ENCODE assay signal across 19 cellular contexts in genomic region chr10:45160266-45160665, GRCh38.
DNase-seq lines count a peak whose midpoint lies in the region; ATAC-seq, FAIRE-seq and TF ChIP-seq lines count a peak whose summit lies in the region.
"Had no signal": no experiment of that assay in that cellular context is flagged by ENCODE, and none has a peak within 500 bp of the region (broad histone marks: within the 10 kb centered on the region; RNA-seq: fewer than 3 reads in every experiment).

No MANE protein-coding gene starts in this region.

- no peak for TF ChIP-seq EP300 in K562 (IDR thresholded peaks at IDR 0.05; ENCODE audit: low read length)

- no peak for TF ChIP-seq RAD21 in K562 (CRISPR knock-in tag; conservative IDR thresholded peaks at IDR 0.05 in 1 of 2, IDR thresholded peaks at IDR 0.05 in 1 of 2)

- no peaks in the 10 kb centered on the region for H3K9me3 ChIP-seq in K562 (replicated peaks; ENCODE audit: control insufficient read depth, insufficient read depth, low read depth, low read length)
- H3K9me3 ChIP-seq: colonic mucosa, pancreas, tibial nerve had no signal

- TF ChIP-seq POLR2A in K562 (conservative IDR thresholded peaks at IDR 0.05) = no peak

- in situ Hi-C loops in K562 (cut with MboI) = no loop called here

- H3K79me2 ChIP-seq in K562 (ENCODE audit: control insufficient read depth, insufficient read depth, low read length) = no peaks in the 10 kb centered on the region

- FAIRE-seq in HTR-8/SVneo (lab: Jason Lieb, UNC) (peak; percentile 92), K562 (lab: Jason Lieb, UNC) (no peak), urothelium cell line (lab: Jason Lieb, UNC) (peak; percentile 96)
- FAIRE-seq: pancreas, small intestine had no signal

- ATAC-seq in K562 = no peak
- ATAC-seq in Right ventricle myocardium superior (ENCODE audit: poor library complexity) = no peak
- ATAC-seq: pancreas; stimulated activated memory B cell treated with anti-CD40 and anti-IgM and Interleukin-4, amounts not matched to agents 10 μg/mL and 1 μg/mL and 100 μg/mL, for 72 hours; T-helper 17 cell; WTC11 had no signal

- H3K36me3 ChIP-seq in K562 (ENCODE audit: control insufficient read depth, insufficient read depth, low read length) = no peaks in the 10 kb centered on the region
- H3K36me3 ChIP-seq: colonic mucosa, pancreas, tibial nerve had no signal

- no peak overlapping the region for H3K4me2 ChIP-seq in K562 (ENCODE audit: insufficient read depth, low read length)

- DNase-seq in HTR-8/SVneo (ENCODE audit: insufficient read length, low spot score) = no peak
- DNase-seq in K562 (ENCODE audit: extremely low read depth in 1 of 4, low spot score in 3 of 4) = no peak
- DNase-seq in fibroblast of the aortic adventitia (ENCODE audit: low read depth) = peak; percentile 8
- no peak for DNase-seq in urothelium cell line (ENCODE audit: low spot score)
- DNase-seq in stimulated activated CD8-positive, alpha-beta memory T cell treated with anti-CD3 and anti-CD28 coated beads, Interleukin-4, amount 100 ng/mL, for 48 hours = no peak
- no peak for DNase-seq in COLO668 (lab: John Stamatoyannopoulos, UW; ENCODE audit: unreplicated experiment)
- DNase-seq in Right ventricle myocardium superior = no peak
- DNase-seq: activated effector memory CD4-positive, alpha-beta T cell treated with Interleukin-2 at 50 U/mL for 16 hours; amygdala; colonic mucosa; KG1; NCI-H1417; pancreas; small intestine; T-helper 17 cell had no signal

- 0% methylated on average over 1 of the region's 1 CpG for WGBS in K562 (ENCODE audit: insufficient coverage, low coverage, missing lambda C conversion rate)

- POLR2A ChIA-PET in K562 (lab: Yijun Ruan, JAX) = no interaction called here

- no peak overlapping the region for H2AFZ ChIP-seq in K562 (ENCODE audit: low read depth, low read length)

- no peak overlapping the region for H3K9ac ChIP-seq in K562 (ENCODE audit: insufficient read depth in 1 of 2, low read depth in 2 of 2, low read length in 2 of 2)

- H3K9me1 ChIP-seq in K562 (ENCODE audit: control insufficient read depth, insufficient read depth, low read length) = no peaks in the 10 kb centered on the region

- CTCF ChIA-PET in K562 (lab: Yijun Ruan, JAX; ENCODE audit: low intra/inter-chr PET ratio) = no interaction called here

- intact Hi-C loops in K562 (cut with micrococcal nuclease) = no loop called here
- intact Hi-C loops in Right ventricle myocardium superior (cut with DNase I) = no loop called here

- no peak overlapping the region for H3K4me3 ChIP-seq in K562
- H3K4me3 ChIP-seq in fibroblast of the aortic adventitia (ENCODE audit: low read depth, low read length) = no peak overlapping the region
- H3K4me3 ChIP-seq: colonic mucosa, pancreas, tibial nerve had no signal

- H4K20me1 ChIP-seq in K562 (replicated peaks; ENCODE audit: control insufficient read depth, insufficient read depth, low read length) = no peaks in the 10 kb centered on the region; the same call in 1 of the 2 replicates

- H3K27me3 ChIP-seq in K562 (ENCODE audit: control insufficient read depth in 2 of 2, insufficient read depth in 2 of 2, low read length in 2 of 2) = no peaks in the 10 kb centered on the region
- H3K27me3 ChIP-seq: colonic mucosa, pancreas, tibial nerve had no signal

- peaks cover 0 to 2% of the 10 kb centered on the region in 2 experiments; a peak in 1 of 5 replicates for H3K4me1 ChIP-seq in K562 (replicated peaks in 1 of 2; ENCODE audit: control insufficient read depth in 2 of 2, insufficient read depth in 2 of 2, low read length in 2 of 2)
- H3K4me1 ChIP-seq: colonic mucosa, pancreas, tibial nerve had no signal

- no TSS peak for BruUV-seq in K562 (replicated peaks; lab: Mats Ljungman, UMichigan)

- TF ChIP-seq CTCF in K562 (IDR thresholded peaks at IDR 0.05 in 2 of 3, conservative IDR thresholded peaks at IDR 0.05 in 1 of 3; ENCODE audit: insufficient read depth in 2 of 3, low read depth in 1 of 3, low read length in 3 of 3) = no peak
- no peak for TF ChIP-seq CTCF in fibroblast of the aortic adventitia (IDR thresholded peaks at IDR 0.05; ENCODE audit: insufficient read depth, low read length)

- H3K27ac ChIP-seq in K562 (ENCODE audit: extremely low read depth, low read depth, low read length) = no peak overlapping the region
- H3K27ac ChIP-seq: C4-2B, colonic mucosa, pancreas, tibial nerve had no signal

TF ChIP-seq in K562, 482 proteins besides CTCF, POLR2A, EP300 and RAD21 (continues in another document):
- no peak for TF ChIP-seq CC2D1A (IDR thresholded peaks at IDR 0.05)
- TF ChIP-seq FOSL1 (tag; conservative IDR thresholded peaks at IDR 0.05) = peak; percentile 70
- TF ChIP-seq POLR2AphosphoS5 (IDR thresholded peaks at IDR 0.05; ENCODE audit: control insufficient read depth, insufficient read depth, low read depth, low read length) = no peak
- TF ChIP-seq ETV6 (IDR thresholded peaks at IDR 0.05; ENCODE audit: borderline replicate concordance in 1 of 2, low read depth in 2 of 2, low read length in 1 of 2) = no peak
- TF ChIP-seq ETV6 (CRISPR knock-in tag; IDR thresholded peaks at IDR 0.05; ENCODE audit: borderline replicate concordance) = no peak
- no peak for TF ChIP-seq JUND (IDR thresholded peaks at IDR 0.05; ENCODE audit: borderline replicate concordance, low read depth, low read length)
- 0 out of 3 replicates have a peak, but pooled peaks have one; percentile 19 for TF ChIP-seq JUND (tag; IDR thresholded peaks at IDR 0.05; ENCODE audit: borderline replicate concordance, low read depth, low read length)
- TF ChIP-seq LARP7 (IDR thresholded peaks at IDR 0.05) = no peak
- TF ChIP-seq NCOR1 (IDR thresholded peaks at IDR 0.05) = no peak
- no peak for TF ChIP-seq SETDB1 (IDR thresholded peaks at IDR 0.05; ENCODE audit: low read length)
- TF ChIP-seq, protein P1, sequence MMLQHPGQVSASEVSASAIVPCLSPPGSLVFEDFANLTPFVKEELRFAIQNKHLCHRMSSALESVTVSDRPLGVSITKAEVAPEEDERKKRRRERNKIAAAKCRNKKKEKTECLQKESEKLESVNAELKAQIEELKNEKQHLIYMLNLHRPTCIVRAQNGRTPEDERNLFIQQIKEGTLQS (IDR thresholded peaks at IDR 0.05) = peak; percentile 46
- TF ChIP-seq, protein P1 (CRISPR knock-in tag; conservative IDR thresholded peaks at IDR 0.05) = no peak
- TF ChIP-seq LCOR (CRISPR knock-in tag; IDR thresholded peaks at IDR 0.05) = no peak
- no peak for TF ChIP-seq POLR2H (tag; IDR thresholded peaks at IDR 0.05; ENCODE audit: low read depth)
- TF ChIP-seq ZNF644 (tag; IDR thresholded peaks at IDR 0.05; ENCODE audit: low read depth) = no peak
- TF ChIP-seq MYBL2 (IDR thresholded peaks at IDR 0.05; ENCODE audit: low read depth) = no peak
- TF ChIP-seq MYBL2 (CRISPR knock-in tag; IDR thresholded peaks at IDR 0.05; ENCODE audit: borderline replicate concordance) = no peak
- TF ChIP-seq ZFP30 (CRISPR knock-in tag; IDR thresholded peaks at IDR 0.05; ENCODE audit: borderline replicate concordance) = no peak
- TF ChIP-seq PML (IDR thresholded peaks at IDR 0.05; ENCODE audit: low read length) = no peak
- TF ChIP-seq, protein P2, sequence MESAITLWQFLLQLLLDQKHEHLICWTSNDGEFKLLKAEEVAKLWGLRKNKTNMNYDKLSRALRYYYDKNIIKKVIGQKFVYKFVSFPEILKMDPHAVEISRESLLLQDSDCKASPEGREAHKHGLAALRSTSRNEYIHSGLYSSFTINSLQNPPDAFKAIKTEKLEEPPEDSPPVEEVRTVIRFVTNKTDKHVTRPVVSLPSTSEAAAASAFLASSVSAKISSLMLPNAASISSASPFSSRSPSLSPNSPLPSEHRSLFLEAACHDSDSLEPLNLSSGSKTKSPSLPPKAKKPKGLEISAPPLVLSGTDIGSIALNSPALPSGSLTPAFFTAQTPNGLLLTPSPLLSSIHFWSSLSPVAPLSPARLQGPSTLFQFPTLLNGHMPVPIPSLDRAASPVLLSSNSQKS (CRISPR knock-in tag; IDR thresholded peaks at IDR 0.05) = no peak
- TF ChIP-seq E2F8 (IDR thresholded peaks at IDR 0.05; ENCODE audit: low read depth, partially characterized antibody) = no peak
- 0 out of 2 replicates have a peak, but pooled peaks have one; percentile 23 for TF ChIP-seq JUNB (CRISPR knock-in tag; conservative IDR thresholded peaks at IDR 0.05)
